In the genomic region with DNA sequence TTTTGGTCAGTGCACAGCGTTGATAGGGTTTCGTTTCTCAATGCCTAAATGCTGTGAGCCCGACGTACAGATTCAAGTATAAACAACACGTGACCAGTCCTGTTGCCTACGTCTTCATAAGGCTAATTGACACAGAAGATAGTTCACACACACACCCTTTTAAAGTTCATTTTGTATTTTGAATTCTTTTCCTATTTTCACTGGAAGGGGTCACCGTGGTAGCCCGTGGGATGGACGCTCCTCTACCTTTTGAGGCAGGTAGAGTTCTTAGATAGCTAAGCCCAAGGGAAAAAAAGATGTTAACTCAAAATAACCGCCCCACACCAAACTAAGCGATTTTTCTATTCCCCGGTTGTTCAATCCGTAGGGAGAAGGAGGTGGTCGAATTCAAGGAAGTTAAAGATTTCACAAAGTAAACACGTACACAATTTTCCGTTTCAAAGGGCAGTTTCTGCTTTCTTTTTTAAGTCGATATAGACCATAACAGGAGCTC, we compare ENCODE assay signal across 8 cellular contexts. TPM values are rescaled to one million over a fixed set of nuclear protein-coding genes. Genes with fewer than 3 reads are reported as not detected.
DNase-seq lines count a peak whose midpoint lies in the region; ATAC-seq, FAIRE-seq and TF ChIP-seq lines count a peak whose summit lies in the region.

No MANE protein-coding gene starts in this region.

- H3K9ac ChIP-seq in endodermal cell (ENCODE audit: extremely low read depth, low read length, poor library complexity, severe bottlenecking) = peak overlapping the region; percentile 89

- 0 to 2% methylated on average over 3 to 17 of the region's 17 CpGs for WGBS in endodermal cell (ENCODE audit: insufficient coverage in 1 of 2, insufficient read length in 1 of 2), 2 experiments

- ATAC-seq in HG02852 (IDR thresholded peaks at IDR 0.05; ENCODE audit: unreplicated experiment) (peak; percentile 31), naive B cell (ENCODE audit: low read depth in 2 of 2) (peak; percentile 48 to 50)

- peaks cover 9% of the 10 kb centered on the region for H3K36me3 Mint-ChIP-seq in endodermal cell (ENCODE audit: low read depth)
- H3K36me3 Mint-ChIP-seq in naive B cell = no peaks in the 10 kb centered on the region

- H3K9me3 ChIP-seq in endodermal cell (ENCODE audit: control insufficient read depth, low read length) (no peaks in the 10 kb centered on the region), uterus (no peaks in the 10 kb centered on the region)

- peaks cover 46% of the 10 kb centered on the region for H3K4me1 Mint-ChIP-seq in endodermal cell
- peaks cover 51 to 65% (median 58%) of the 10 kb centered on the region in 3 donors for H3K4me1 Mint-ChIP-seq in naive B cell

- DNase-seq in AG20443 (ENCODE audit: low spot score) = peak; percentile 31
- no peak for DNase-seq in GM12891 (ENCODE audit: insufficient read length, low spot score)
- peak; percentile 4 for DNase-seq in NCI-H187 treated with DMSO at 0.1 percent for 48 hours (lab: John Stamatoyannopoulos, UW)
- DNase-seq in endodermal cell = peak; percentile 57
- DNase-seq in naive B cell = peak; percentile 61
- DNase-seq in uterus = peak in 1 of 2 donors; percentile 28

- TF ChIP-seq CTCF in VCaP (conservative IDR thresholded peaks at IDR 0.05) (no peak), endodermal cell (conservative IDR thresholded peaks at IDR 0.05) (no peak), uterus (IDR thresholded peaks at IDR 0.05) (no peak)

- peak; percentile 86 for FAIRE-seq in GM12891 (lab: Jason Lieb, UNC)

- TF ChIP-seq POLR2A in GM12891 (IDR thresholded peaks at IDR 0.05; ENCODE audit: low read depth, low read length) (no peak; the same call in 1 of the 2 replicates), uterus (IDR thresholded peaks at IDR 0.05) (peak in 1 of 2 donors; percentile 73)

- H3K27ac ChIP-seq in VCaP = peak overlapping the region; percentile 99
- peak overlapping the region; percentile 90 for H3K27ac ChIP-seq in endodermal cell (ENCODE audit: low read depth, low read length)
- peak overlapping the region; percentile 95 to 100 for H3K27ac ChIP-seq in uterus

- H3K4me3 ChIP-seq in endodermal cell (ENCODE audit: low read length) = peak overlapping the region; percentile 99
- H3K4me3 ChIP-seq in uterus = peak overlapping the region; percentile 78 to 100

- H3K9me3 Mint-ChIP-seq in endodermal cell (no peaks in the 10 kb centered on the region), naive B cell (no peaks in the 10 kb centered on the region)

- H3K27me3 Mint-ChIP-seq in endodermal cell (ENCODE audit: insufficient read depth) (peaks cover 4% of the 10 kb centered on the region), naive B cell (peaks cover 0 to 4% (median 0%) of the 10 kb centered on the region in 3 donors)

- intact Hi-C loops in uterus (cut with DNase I; ENCODE audit: low total_unique reads) = loop anchor here (10.0 kb wide), 1 partner anchor 54 kb away; no protein-coding TSS in a partner anchor

- H3K36me3 ChIP-seq in endodermal cell (ENCODE audit: control insufficient read depth, insufficient read depth, low read length) = peaks cover 7% of the 10 kb centered on the region
- no peaks in the 10 kb centered on the region for H3K36me3 ChIP-seq in uterus

- peak overlapping the region; percentile 92 for H3K27ac Mint-ChIP-seq in endodermal cell
- H3K27ac Mint-ChIP-seq in naive B cell = peak overlapping the region; percentile 98 to 100 (median 100)

- H3K27me3 ChIP-seq in endodermal cell (ENCODE audit: control insufficient read depth, insufficient read depth, low read length, poor library complexity, severe bottlenecking) (no peaks in the 10 kb centered on the region), uterus (no peaks in the 10 kb centered on the region)

- H3K4me3 Mint-ChIP-seq in endodermal cell = peak overlapping the region; percentile 91
- peak overlapping the region; percentile 84 to 100 (median 98) for H3K4me3 Mint-ChIP-seq in naive B cell

- H3K4me1 ChIP-seq in endodermal cell (ENCODE audit: control insufficient read depth, insufficient read depth, low read length) (peaks cover 13% of the 10 kb centered on the region), uterus (peaks cover 0 to 6% of the 10 kb centered on the region in 2 donors)

TF ChIP-seq in GM12891, 5 proteins besides CTCF, POLR2A, EP300 and RAD21:
- TF ChIP-seq SPI1 (IDR thresholded peaks at IDR 0.05; ENCODE audit: low read depth, low read length) = no peak
- TF ChIP-seq POU2F2 (IDR thresholded peaks at IDR 0.05; ENCODE audit: low read depth, low read length) = no peak

RNA-seq across cellular contexts. Expression of a gene that starts 1.0 kb away (rescaled TPM):
- polyA plus RNA-seq in GM12891 (2012; ENCODE audit: low read depth, missing spikeins) = 10.4 TPM
- 10 to 100 TPM; 41.8 to 52.9 TPM for total RNA-seq in endodermal cell
- 45.9 TPM for polyA plus RNA-seq in endodermal cell (2013, experiment 1 of 2)
- 43.1 TPM for polyA plus RNA-seq in endodermal cell (2013, experiment 2 of 2)
- polyA plus RNA-seq in naive B cell (ENCODE audit: low read depth in 6 of 6) = 100 to 1,000 TPM in 1 of 6 donors, 10 to 100 TPM in 5; 29.8 to 112 (median 53.0) TPM
- 10 to 100 TPM; 14.1 to 96.1 (median 38.9) TPM for total RNA-seq in uterus
